In genomic region chr4:52866734-52867133, GRCh38 we compare ENCODE assay signal across 37 cellular contexts.
"Had no signal": no experiment of that assay in that cellular context is flagged by ENCODE, and none has a peak within 500 bp of the region (broad histone marks: within the 10 kb centered on the region; RNA-seq: fewer than 3 reads in every experiment).

No MANE protein-coding gene starts in this region.

- DNase-seq: activated CD4-positive, alpha-beta T cell treated with anti-CD3 and anti-CD28 coated beads for 36 hours; activated CD4-positive, alpha-beta T cell treated with anti-CD3 and anti-CD28 coated beads, Interleukin-2, amount 10 ng/mL, durations not matched to agents 7 days and 5 days; activated CD4-positive, alpha-beta T cell treated with anti-CD3 and anti-CD28 coated beads, Interleukin-2, amount 50 U/mL, for 48 hours; activated CD8-positive, alpha-beta memory T cell treated with anti-CD3 and anti-CD28 coated beads, Interleukin-2, amount 50 U/mL, for 48 hours; activated CD8-positive, alpha-beta T cell treated with anti-CD3 and anti-CD28 coated beads, Interleukin-2, amount 10 ng/mL, durations not matched to agents 7 days and 5 days; activated effector memory CD4-positive, alpha-beta T cell treated with anti-CD3 and anti-CD28 coated beads, Interleukin-2, amount 50 U/mL, for 16 hours; activated naive CD4-positive, alpha-beta T cell; activated naive CD4-positive, alpha-beta T cell treated with anti-CD3 and anti-CD28 coated beads, Interleukin-2, amount 50 U/mL, for 16 hours; activated naive CD8-positive, alpha-beta T cell treated with anti-CD3 and anti-CD28 coated beads, Interleukin-2, amount 10 ng/mL, durations not matched to agents 7 days and 5 days; activated T-cell treated with anti-CD3 and anti-CD28 coated beads, Interleukin-2, amount 50 U/mL, for 72 hours; amygdala; body of pancreas; caudate nucleus; cerebellar nuclear complex; Kasumi-1; KG1; MG63; NCI-H1048; NCI-H1105 treated with DMSO at 0.1 percent for 48 hours; NCI-H1436; NCI-H1694 treated with DMSO at 0.1 percent for 48 hours; NCI-H2029 treated with DMSO at 0.1 percent for 48 hours; NCI-H2107; NCI-H2171; NCI-H510A; NCI-H526; NCI-H748 treated with DMSO at 0.1 percent for 48 hours; NK-92 treated with Interleukin-12 subunit alpha and Interleukin-12 subunit beta, amount 100 ng/mL, for 24 hours; PC-3; Peyer's patch; SIG-M5; T1000 had no signal

- H3K4me3 ChIP-seq: body of pancreas, breast epithelium, MG63, Peyer's patch had no signal

- H3K9me3 Mint-ChIP-seq: activated CD4-positive, alpha-beta T cell treated with anti-CD3 and anti-CD28 coated beads, Interleukin-2, amount 10 ng/mL, durations not matched to agents 7 days and 5 days; activated naive CD8-positive, alpha-beta T cell treated with anti-CD3 and anti-CD28 coated beads, Interleukin-2, amount 10 ng/mL, durations not matched to agents 7 days and 5 days; activated T-cell treated with anti-CD3 and anti-CD28 coated beads, Interleukin-2, amount 50 U/mL, for 72 hours; activated T-helper 17 cell treated with anti-CD3 and anti-CD28 coated beads, Interleukin-2, amount 50 U/mL, for 72 hours had no signal

- H3K27ac Mint-ChIP-seq: activated CD4-positive, alpha-beta T cell treated with anti-CD3 and anti-CD28 coated beads for 36 hours; activated CD4-positive, alpha-beta T cell treated with anti-CD3 and anti-CD28 coated beads, Interleukin-2, amount 10 ng/mL, durations not matched to agents 7 days and 5 days; activated CD8-positive, alpha-beta T cell treated with anti-CD3 and anti-CD28 coated beads, Interleukin-2, amount 10 ng/mL, durations not matched to agents 7 days and 5 days; activated naive CD8-positive, alpha-beta T cell treated with anti-CD3 and anti-CD28 coated beads, Interleukin-2, amount 10 ng/mL, durations not matched to agents 7 days and 5 days; activated T-cell treated with anti-CD3 and anti-CD28 coated beads, Interleukin-2, amount 50 U/mL, for 72 hours; activated T-helper 17 cell treated with anti-CD3 and anti-CD28 coated beads, Interleukin-2, amount 50 U/mL, for 72 hours had no signal

- H3K4me3 Mint-ChIP-seq: activated CD4-positive, alpha-beta T cell treated with anti-CD3 and anti-CD28 coated beads for 36 hours; activated CD4-positive, alpha-beta T cell treated with anti-CD3 and anti-CD28 coated beads, Interleukin-2, amount 10 ng/mL, durations not matched to agents 7 days and 5 days; activated CD8-positive, alpha-beta T cell treated with anti-CD3 and anti-CD28 coated beads, Interleukin-2, amount 10 ng/mL, durations not matched to agents 7 days and 5 days; activated naive CD8-positive, alpha-beta T cell treated with anti-CD3 and anti-CD28 coated beads, Interleukin-2, amount 10 ng/mL, durations not matched to agents 7 days and 5 days; activated T-cell treated with anti-CD3 and anti-CD28 coated beads, Interleukin-2, amount 50 U/mL, for 72 hours; activated T-helper 17 cell treated with anti-CD3 and anti-CD28 coated beads, Interleukin-2, amount 50 U/mL, for 72 hours had no signal

- H3K4me1 Mint-ChIP-seq: activated CD4-positive, alpha-beta T cell treated with anti-CD3 and anti-CD28 coated beads for 36 hours; activated T-helper 17 cell treated with anti-CD3 and anti-CD28 coated beads, Interleukin-2, amount 50 U/mL, for 72 hours had no signal

- H3K27ac ChIP-seq: body of pancreas, breast epithelium, Peyer's patch, RWPE1 had no signal

- H3K9me3 ChIP-seq: body of pancreas, breast epithelium, MG63, Peyer's patch had no signal

- H3K27me3 ChIP-seq: body of pancreas, breast epithelium, MG63, Peyer's patch had no signal

- H3K36me3 ChIP-seq: breast epithelium, Peyer's patch had no signal

- ATAC-seq: activated CD4-positive, alpha-beta T cell treated with anti-CD3 and anti-CD28 coated beads for 36 hours; activated CD4-positive, CD25-positive, alpha-beta regulatory T cell treated with anti-CD3 and anti-CD28 coated beads, Interleukin-2, amount 50 U/mL, for 24 hours; activated CD8-positive, alpha-beta T cell treated with anti-CD3 and anti-CD28 coated beads, Interleukin-2, amount 10 ng/mL, durations not matched to agents 7 days and 5 days; activated T-cell treated with anti-CD3 and anti-CD28 coated beads, Interleukin-2, amount 50 U/mL, for 72 hours; activated T-helper 17 cell treated with anti-CD3 and anti-CD28 coated beads, Interleukin-2, amount 50 U/mL, for 72 hours; body of pancreas; PC-3; Right ventricle myocardium inferior had no signal
